ENCODE assay signal across 10 cellular contexts in genomic region chr16:57422026-57422944, GRCh38. TPM values are rescaled to one million over a fixed set of nuclear protein-coding genes. Genes with fewer than 3 reads are reported as not detected.
DNase-seq lines count a peak whose midpoint lies in the region; ATAC-seq, FAIRE-seq and TF ChIP-seq lines count a peak whose summit lies in the region.
"Had no signal": no experiment of that assay in that cellular context is flagged by ENCODE, and none has a peak within 500 bp of the region (broad histone marks: within the 10 kb centered on the region; RNA-seq: fewer than 3 reads in every experiment).

No MANE protein-coding gene starts in this region.

- TF ChIP-seq POLR2A in HCT116 (IDR thresholded peaks at IDR 0.05; ENCODE audit: borderline replicate concordance, extremely low read depth, insufficient read depth, insufficient read length) = no peak

- TF ChIP-seq CTCF in AG09319 (IDR thresholded peaks at IDR 0.05; ENCODE audit: low read depth, low read length) (peak; percentile 80), HCT116 (IDR thresholded peaks at IDR 0.05 in 2 of 3, conservative IDR thresholded peaks at IDR 0.05 in 1 of 3; ENCODE audit: borderline replicate concordance in 1 of 3, insufficient read depth in 1 of 3, low read depth in 2 of 3, low read length in 2 of 3) (peak; percentile 65 to 75 (median 74)), osteoblast (IDR thresholded peaks at IDR 0.05; ENCODE audit: extremely low read depth, low read depth, low read length) (peak; percentile 82)

- H3K4me1 ChIP-seq in HCT116 (ENCODE audit: control insufficient read depth in 1 of 2, insufficient read depth in 2 of 2, low read length in 2 of 2) = peaks cover 15 to 23% of the 10 kb centered on the region in 2 experiments; a peak in 3 of 4 replicates
- H3K4me1 ChIP-seq in osteoblast (ENCODE audit: insufficient read depth, low read length) = peaks cover 6% of the 10 kb centered on the region

- H3K9ac ChIP-seq in HCT116 (ENCODE audit: low read length) = no peak overlapping the region

- BruUV-seq in HCT116 (replicated peaks; lab: Mats Ljungman, UMichigan) = no TSS peak

- no peak overlapping the region for H3K4me3 Mint-ChIP-seq in natural killer cell treated with Interleukin-12 subunit alpha and Interleukin-12 subunit beta and Interleukin-15 and Interleukin-18, amount 100 ng/mL, for 72 hours

- H3K9me3 ChIP-seq in HCT116 (ENCODE audit: control insufficient read depth in 1 of 2, insufficient read depth in 1 of 2, low read depth in 1 of 2, low read length in 2 of 2) (no peaks in the 10 kb centered on the region), osteoblast (ENCODE audit: low read depth, low read length) (no peaks in the 10 kb centered on the region)

- peaks cover 10 to 16% of the 10 kb centered on the region in 2 donors for H3K4me1 Mint-ChIP-seq in natural killer cell treated with Interleukin-12 subunit alpha and Interleukin-12 subunit beta and Interleukin-15 and Interleukin-18, amount 100 ng/mL, for 72 hours (ENCODE audit: low read depth in 2 of 2)

- FAIRE-seq in RCC 7860 (lab: Jason Lieb, UNC) = no peak

- POLR2A ChIA-PET in HCT116 (lab: Charles Lee) = no interaction called here

- H3K27ac Mint-ChIP-seq in natural killer cell treated with Interleukin-12 subunit alpha and Interleukin-12 subunit beta and Interleukin-15 and Interleukin-18, amount 100 ng/mL, for 72 hours = no peak overlapping the region

- intact Hi-C loops in HCT116 (cut with micrococcal nuclease) = loop anchor here (1.0 kb wide), 1 partner anchor 122 kb away; no protein-coding TSS in a partner anchor

- H3K27ac ChIP-seq in HCT116 (ENCODE audit: low read depth, low read length) = no peak overlapping the region
- H3K27ac ChIP-seq in osteoblast (ENCODE audit: low read depth, low read length) = no peak overlapping the region
- H3K27ac ChIP-seq: epithelial cell of prostate had no signal

- H4K20me1 ChIP-seq in HCT116 (ENCODE audit: insufficient read depth) (no peaks in the 10 kb centered on the region), osteoblast (ENCODE audit: insufficient read depth, low read length) (no peaks in the 10 kb centered on the region)

- peak; percentile 82 for TF ChIP-seq RAD21 in HCT116 (IDR thresholded peaks at IDR 0.05; ENCODE audit: low read depth)

- H3K9me2 ChIP-seq in HCT116 (ENCODE audit: insufficient read depth) = no peaks in the 10 kb centered on the region

- H2AFZ ChIP-seq in HCT116 (ENCODE audit: low read depth, low read length, poor library complexity, severe bottlenecking) = no peak overlapping the region
- H2AFZ ChIP-seq in osteoblast (ENCODE audit: low read length) = peak overlapping the region; percentile 71

- peak; percentile 24 for DNase-seq in AG09319 (ENCODE audit: extremely low read depth, low read depth)
- no peak for DNase-seq in HCT116 (ENCODE audit: low read depth, low spot score)
- peak; percentile 32 for DNase-seq in RCC 7860 (ENCODE audit: low spot score)
- DNase-seq in osteoblast (ENCODE audit: insufficient read length, low spot score, missing footprints) = peak; percentile 88
- no peak for DNase-seq in natural killer cell treated with Interleukin-12 subunit alpha and Interleukin-12 subunit beta and Interleukin-15 and Interleukin-18, amount 100 ng/mL, for 72 hours (ENCODE audit: low spot score)

- no peaks in the 10 kb centered on the region for H3K36me3 ChIP-seq in HCT116 (ENCODE audit: control insufficient read depth in 1 of 2, insufficient read depth in 2 of 2, low read length in 2 of 2)
- no peaks in the 10 kb centered on the region for H3K36me3 ChIP-seq in osteoblast (ENCODE audit: insufficient read depth, low read length)

- no peak overlapping the region for H3K4me3 ChIP-seq in HCT116 (replicated peaks in 1 of 2; ENCODE audit: low read depth in 1 of 2, low read length in 2 of 2)
- H3K4me3 ChIP-seq in osteoblast (ENCODE audit: insufficient read depth, low read length) = no peak overlapping the region

- RAD21 ChIA-PET in HCT116 (lab: Charles Lee; ENCODE audit: low non-redundant PET in 1 of 2, low total read pairs in 2 of 2, uncharacterized antibody in 2 of 2, unreplicated experiment in 2 of 2) = interaction anchor here in 1 of 2 experiments (1.2 kb wide), 1 partner anchor 120 kb away, joined by 4 read pairs; no protein-coding TSS in a partner anchor

- no peaks in the 10 kb centered on the region for H3K79me2 ChIP-seq in HCT116 (ENCODE audit: insufficient read depth, low read length)
- no peaks in the 10 kb centered on the region for H3K79me2 ChIP-seq in osteoblast (ENCODE audit: insufficient read depth, low read length)

- H3K27me3 ChIP-seq in HCT116 (ENCODE audit: insufficient read depth, low read length) = no peaks in the 10 kb centered on the region
- H3K27me3 ChIP-seq in osteoblast (ENCODE audit: insufficient read depth, low read length) = no peaks in the 10 kb centered on the region

- H3K27me3 Mint-ChIP-seq in natural killer cell treated with Interleukin-12 subunit alpha and Interleukin-12 subunit beta and Interleukin-15 and Interleukin-18, amount 100 ng/mL, for 72 hours = no peaks in the 10 kb centered on the region

- peak; percentile 48 for ATAC-seq in HCT116
- ATAC-seq in esophagus mucosa = peak; percentile 37
- no peak for ATAC-seq in HG03108 (IDR thresholded peaks at IDR 0.05; ENCODE audit: unreplicated experiment)
- ATAC-seq in natural killer cell treated with Interleukin-12 subunit alpha and Interleukin-12 subunit beta and Interleukin-15 and Interleukin-18, amount 100 ng/mL, for 72 hours = no peak
- no peak for ATAC-seq in HG03196 (IDR thresholded peaks at IDR 0.05; ENCODE audit: unreplicated experiment)

- H3K9me3 Mint-ChIP-seq in natural killer cell treated with Interleukin-12 subunit alpha and Interleukin-12 subunit beta and Interleukin-15 and Interleukin-18, amount 100 ng/mL, for 72 hours = no peaks in the 10 kb centered on the region

- H3K36me3 Mint-ChIP-seq in natural killer cell treated with Interleukin-12 subunit alpha and Interleukin-12 subunit beta and Interleukin-15 and Interleukin-18, amount 100 ng/mL, for 72 hours = peaks cover under 1% of the 10 kb centered on the region

- CTCF ChIA-PET in HCT116 (lab: Charles Lee) = interaction anchor here (0.8 to 2.1 kb wide), 6 partner anchors 97 to 457 kb away, joined by 3 to 9 read pairs (median 6); no protein-coding TSS in a partner anchor

- no peak overlapping the region for H3K4me2 ChIP-seq in HCT116 (ENCODE audit: low read length)
- H3K4me2 ChIP-seq in osteoblast (ENCODE audit: insufficient read depth, low read length) = peak overlapping the region; percentile 65

TF ChIP-seq in HCT116, 20 proteins besides CTCF, POLR2A, EP300 and RAD21:
- no peak for TF ChIP-seq EZH2phosphoT487 (IDR thresholded peaks at IDR 0.05; ENCODE audit: borderline replicate concordance)
- no peak for TF ChIP-seq TCF7L2 (IDR thresholded peaks at IDR 0.05; ENCODE audit: borderline replicate concordance, extremely low read depth, insufficient read depth, insufficient read length)
- TF ChIP-seq, protein P1, sequence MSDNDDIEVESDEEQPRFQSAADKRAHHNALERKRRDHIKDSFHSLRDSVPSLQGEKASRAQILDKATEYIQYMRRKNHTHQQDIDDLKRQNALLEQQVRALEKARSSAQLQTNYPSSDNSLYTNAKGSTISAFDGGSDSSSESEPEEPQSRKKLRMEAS (IDR thresholded peaks at IDR 0.05) = no peak
- TF ChIP-seq YY1 (IDR thresholded peaks at IDR 0.05; ENCODE audit: extremely low read depth, insufficient replicate concordance, low read depth, low read length) = no peak
- no peak for TF ChIP-seq CEBPB (IDR thresholded peaks at IDR 0.05; ENCODE audit: low read depth)
- no peak for TF ChIP-seq CBX3 (IDR thresholded peaks at IDR 0.05; ENCODE audit: low read depth)
- no peak for TF ChIP-seq SP1 (IDR thresholded peaks at IDR 0.05; ENCODE audit: low read depth)
- no peak for TF ChIP-seq EZH2 (IDR thresholded peaks at IDR 0.05)
- TF ChIP-seq POLR2AphosphoS5 (IDR thresholded peaks at IDR 0.05; ENCODE audit: low read depth, low read length) = no peak
- TF ChIP-seq ZFX (IDR thresholded peaks at IDR 0.05) = no peak
- no peak for TF ChIP-seq SIN3A (IDR thresholded peaks at IDR 0.05; ENCODE audit: low read depth)
- no peak for TF ChIP-seq ATF3 (IDR thresholded peaks at IDR 0.05)
- no peak; the same call in 1 of the 2 replicates for TF ChIP-seq ELF1 (IDR thresholded peaks at IDR 0.05; ENCODE audit: borderline replicate concordance, low read depth)
- TF ChIP-seq JUND (IDR thresholded peaks at IDR 0.05) = no peak
- TF ChIP-seq SRF (IDR thresholded peaks at IDR 0.05; ENCODE audit: low read depth) = no peak
- TF ChIP-seq EGR1 (IDR thresholded peaks at IDR 0.05; ENCODE audit: low read depth) = no peak

RNA-seq across cellular contexts. Expression of gene CCL17, which starts 17.7 kb away (rescaled TPM):
- total RNA-seq in HCT116 (2021; ENCODE audit: unreplicated experiment) = not detected
- polyA plus RNA-seq in HCT116 (2012) = not detected in 2 replicates
- 1.6 TPM for total RNA-seq in esophagus mucosa
- not detected in 2 replicates for total RNA-seq in osteoblast
- total RNA-seq in natural killer cell treated with Interleukin-12 subunit alpha and Interleukin-12 subunit beta and Interleukin-15 and Interleukin-18, amount 100 ng/mL, for 72 hours = 1 to 10 TPM in 1 of 2 donors, not detected in 1; 5.6 TPM
- total RNA-seq: subcutaneous adipose tissue had no signal

RNA-seq across cellular contexts. Expression of gene CIAPIN1, which starts 24.9 kb away (rescaled TPM):
- total RNA-seq in HCT116 (2021; ENCODE audit: unreplicated experiment) (68.5 TPM), esophagus mucosa (52.4 TPM), osteoblast (39.8 and 45.1 TPM in 2 replicates)
- 38.2 and 44.6 TPM in 2 replicates for polyA plus RNA-seq in HCT116 (2012)
- total RNA-seq in natural killer cell treated with Interleukin-12 subunit alpha and Interleukin-12 subunit beta and Interleukin-15 and Interleukin-18, amount 100 ng/mL, for 72 hours = 10 to 100 TPM; 54.0 to 92.0 TPM

RNA-seq across cellular contexts. Expression of gene COQ9, which starts 25.0 kb away (rescaled TPM):
- total RNA-seq in HCT116 (2021; ENCODE audit: unreplicated experiment) (62.7 TPM), esophagus mucosa (44.6 TPM), osteoblast (38.6 and 39.8 TPM in 2 replicates)
- polyA plus RNA-seq in HCT116 (2012) = 72.0 and 79.0 TPM in 2 replicates
- total RNA-seq in natural killer cell treated with Interleukin-12 subunit alpha and Interleukin-12 subunit beta and Interleukin-15 and Interleukin-18, amount 100 ng/mL, for 72 hours = 10 to 100 TPM; 34.2 to 42.9 TPM

RNA-seq across cellular contexts. Expression of gene POLR2C, which starts 40.2 kb away (rescaled TPM):
- total RNA-seq in HCT116 (2021; ENCODE audit: unreplicated experiment) (74.4 TPM), esophagus mucosa (32.0 TPM), osteoblast (95.2 and 97.8 TPM in 2 replicates)
- 121 and 123 TPM in 2 replicates for polyA plus RNA-seq in HCT116 (2012)
- total RNA-seq in natural killer cell treated with Interleukin-12 subunit alpha and Interleukin-12 subunit beta and Interleukin-15 and Interleukin-18, amount 100 ng/mL, for 72 hours = 10 to 100 TPM; 63.8 to 85.4 TPM

RNA-seq across cellular contexts. Expression of gene CX3CL1, which starts 50.0 kb away (rescaled TPM):
- total RNA-seq in HCT116 (2021; ENCODE audit: unreplicated experiment) (0.15 TPM), esophagus mucosa (3.7 TPM), osteoblast (under 0.01 TPM in 1 of 2 replicates, not detected in the other)
- polyA plus RNA-seq in HCT116 (2012) = not detected in 2 replicates
- total RNA-seq in natural killer cell treated with Interleukin-12 subunit alpha and Interleukin-12 subunit beta and Interleukin-15 and Interleukin-18, amount 100 ng/mL, for 72 hours = not detected

Comparison
In these comparisons a context has a peak if more than half of its experiments do, and no peak if none do; other contexts are left out.
1. DNase-seq: peak in AG09319 (single experiment), RCC 7860 (single experiment) and osteoblast (single experiment); none in HCT116 (single experiment) and natural killer cell treated with Interleukin-12 subunit alpha and Interleukin-12 subunit beta and Interleukin-15 and Interleukin-18, amount 100 ng/mL, for 72 hours (single experiment).
2. ATAC-seq: peak in HCT116 (single experiment) and esophagus mucosa (single experiment); none in HG03108 (single experiment), natural killer cell treated with Interleukin-12 subunit alpha and Interleukin-12 subunit beta and Interleukin-15 and Interleukin-18, amount 100 ng/mL, for 72 hours (0 of 2) and HG03196 (single experiment).
3. Peak in every context shown above with its lines, with median percentiles within 50 percentile points of each other: CTCF ChIP-seq.